In genomic region chr20:25545171-25545570, GRCh38 we compare ENCODE assay signal across 20 cellular contexts. TPM values are rescaled to one million over a fixed set of nuclear protein-coding genes. Genes with fewer than 3 reads are reported as not detected.
DNase-seq lines count a peak whose midpoint lies in the region; TF ChIP-seq lines count a peak whose summit lies in the region.
"Had no signal": no experiment of that assay in that cellular context is flagged by ENCODE, and none has a peak within 500 bp of the region (broad histone marks: within the 10 kb centered on the region; RNA-seq: fewer than 3 reads in every experiment).

No MANE protein-coding gene starts in this region.

- peaks cover 12% of the 10 kb centered on the region for H3K36me3 Mint-ChIP-seq in endothelial cell (ENCODE audit: low read depth, unreplicated experiment)
- H3K36me3 Mint-ChIP-seq: IgD-negative memory B cell; memory B cell; stimulated activated effector memory CD8-positive, alpha-beta T cell treated with anti-CD3 and anti-CD28 coated beads, Interleukin-12 subunit alpha, Interleukin-12 subunit beta, amount 100 ng/mL, for 72 hours had no signal

- WGBS in mammary epithelial cell (ENCODE audit: low coverage, missing lambda C conversion rate): 72% methylated on average over 3 of the region's 3 CpGs
- WGBS in tibial nerve, 2 donors: 90 to 93% methylated on average over 3 of the region's 3 CpGs

- TF ChIP-seq EP300 in tibial nerve (IDR thresholded peaks at IDR 0.05): no peak

- no peaks in the 10 kb centered on the region for H3K9me3 ChIP-seq in A673 (ENCODE audit: low read depth, low read length, poor library complexity, severe bottlenecking)
- H3K9me3 ChIP-seq in HUES6 (ENCODE audit: control insufficient read depth, insufficient read depth, low read depth, low read length): no peaks in the 10 kb centered on the region
- no peaks in the 10 kb centered on the region for H3K9me3 ChIP-seq in parathyroid adenoma (ENCODE audit: control insufficient read depth, low read length)
- H3K9me3 ChIP-seq in mammary epithelial cell (replicated peaks; ENCODE audit: insufficient read depth, low read length): no peaks in the 10 kb centered on the region
- H3K9me3 ChIP-seq in tibial nerve: no peaks in the 10 kb centered on the region
- H3K9me3 ChIP-seq: BE2C, gastrocnemius medialis had no signal

- H3K9me3 Mint-ChIP-seq in endothelial cell (ENCODE audit: unreplicated experiment): no peaks in the 10 kb centered on the region
- H3K9me3 Mint-ChIP-seq: activated naive CD4-positive, alpha-beta T cell treated with anti-CD3 and anti-CD28 coated beads for 36 hours; IgD-negative memory B cell; memory B cell; stimulated activated effector memory CD8-positive, alpha-beta T cell treated with anti-CD3 and anti-CD28 coated beads, Interleukin-12 subunit alpha, Interleukin-12 subunit beta, amount 100 ng/mL, for 72 hours had no signal

- H3K9ac ChIP-seq in HUES6 (ENCODE audit: low read length): no peak overlapping the region
- H3K9ac ChIP-seq in parathyroid adenoma: no peak overlapping the region
- H3K9ac ChIP-seq in mammary epithelial cell (ENCODE audit: insufficient read depth, low read length): no peak overlapping the region

- dilution Hi-C loops in mammary epithelial cell (cut with HindIII; ENCODE audit: low sequenced_read_pairs): no loop called here

- peaks cover 62% of the 10 kb centered on the region for H3K4me1 Mint-ChIP-seq in endothelial cell (ENCODE audit: unreplicated experiment)

- no peak overlapping the region for H3K4me3 ChIP-seq in A673 (ENCODE audit: low read depth, low read length, poor library complexity, severe bottlenecking)
- H3K4me3 ChIP-seq in HUES6 (ENCODE audit: low read depth, low read length): no peak overlapping the region
- peak overlapping the region; percentile 2 for H3K4me3 ChIP-seq in parathyroid adenoma (ENCODE audit: low read depth, low read length)
- no peak overlapping the region for H3K4me3 ChIP-seq in mammary epithelial cell (replicated peaks in 1 of 3; ENCODE audit: insufficient read depth in 1 of 3, low read depth in 2 of 3, low read length in 3 of 3)
- no peak overlapping the region for H3K4me3 ChIP-seq in tibial nerve
- H3K4me3 ChIP-seq: gastrocnemius medialis, GM12878 had no signal

- peak overlapping the region; percentile 40 for H2AFZ ChIP-seq in parathyroid adenoma
- no peak overlapping the region for H2AFZ ChIP-seq in mammary epithelial cell (ENCODE audit: low read depth, low read length)

- peak overlapping the region; percentile 34 for H3K27ac Mint-ChIP-seq in endothelial cell (ENCODE audit: unreplicated experiment)
- H3K27ac Mint-ChIP-seq: activated CD8-positive, alpha-beta T cell treated with anti-CD3 and anti-CD28 coated beads, Interleukin-2, amount 10 ng/mL, durations not matched to agents 7 days and 5 days; activated naive CD4-positive, alpha-beta T cell treated with anti-CD3 and anti-CD28 coated beads for 36 hours; memory B cell; stimulated activated effector memory CD8-positive, alpha-beta T cell treated with anti-CD3 and anti-CD28 coated beads, Interleukin-12 subunit alpha, Interleukin-12 subunit beta, amount 100 ng/mL, for 72 hours had no signal

- no peak for TF ChIP-seq CTCF in A673 (conservative IDR thresholded peaks at IDR 0.05; ENCODE audit: low read depth, low read length)
- no peak for TF ChIP-seq CTCF in endothelial cell (IDR thresholded peaks at IDR 0.05; ENCODE audit: unreplicated experiment)
- TF ChIP-seq CTCF in parathyroid adenoma (IDR thresholded peaks at IDR 0.05): no peak
- no peak for TF ChIP-seq CTCF in mammary epithelial cell (conservative IDR thresholded peaks at IDR 0.05 in 1 of 2, IDR thresholded peaks at IDR 0.05 in 1 of 2; ENCODE audit: extremely low read depth in 1 of 2, insufficient read depth in 1 of 2, low read depth in 1 of 2, low read length in 2 of 2)
- no peak for TF ChIP-seq CTCF in tibial nerve (IDR thresholded peaks at IDR 0.05)

- H3K4me1 ChIP-seq in A673 (ENCODE audit: insufficient read depth, low read length, poor library complexity, severe bottlenecking): peaks cover 27% of the 10 kb centered on the region
- peaks cover 56% of the 10 kb centered on the region for H3K4me1 ChIP-seq in HUES6 (ENCODE audit: control insufficient read depth, insufficient read depth, low read length)
- peaks cover 72% of the 10 kb centered on the region for H3K4me1 ChIP-seq in parathyroid adenoma
- peaks cover 10% of the 10 kb centered on the region for H3K4me1 ChIP-seq in mammary epithelial cell (ENCODE audit: insufficient read depth, low read length)
- H3K4me1 ChIP-seq in tibial nerve: peaks cover 0 to 21% (median 2%) of the 10 kb centered on the region in 4 donors
- H3K4me1 ChIP-seq: BE2C, gastrocnemius medialis had no signal

- H4K20me1 ChIP-seq in mammary epithelial cell (ENCODE audit: insufficient read depth, low read length): no peaks in the 10 kb centered on the region

- in situ Hi-C loops in mammary epithelial cell (cut with MboI; ENCODE audit: low sequenced_read_pairs in 2 of 2): loop anchor here in 1 of 2 donors (25.0 kb wide), 1 partner anchor 233 kb away; no protein-coding TSS in a partner anchor

- H3K27me3 Mint-ChIP-seq in endothelial cell (ENCODE audit: unreplicated experiment): peaks cover 13% of the 10 kb centered on the region

- H3K4me3 Mint-ChIP-seq in endothelial cell (ENCODE audit: unreplicated experiment): no peak overlapping the region
- H3K4me3 Mint-ChIP-seq: activated CD8-positive, alpha-beta T cell treated with anti-CD3 and anti-CD28 coated beads, Interleukin-2, amount 10 ng/mL, durations not matched to agents 7 days and 5 days; activated naive CD4-positive, alpha-beta T cell treated with anti-CD3 and anti-CD28 coated beads for 36 hours; IgD-negative memory B cell; memory B cell; stimulated activated effector memory CD8-positive, alpha-beta T cell treated with anti-CD3 and anti-CD28 coated beads, Interleukin-12 subunit alpha, Interleukin-12 subunit beta, amount 100 ng/mL, for 72 hours had no signal

- peak overlapping the region; percentile 56 for H3K27ac ChIP-seq in A673 (ENCODE audit: low read depth, low read length, poor library complexity, severe bottlenecking)
- H3K27ac ChIP-seq in HUES6 (ENCODE audit: low read depth, low read length): peak overlapping the region; percentile 22; the same call in 1 of the 2 replicates
- peak overlapping the region; percentile 87 for H3K27ac ChIP-seq in parathyroid adenoma
- H3K27ac ChIP-seq in mammary epithelial cell (ENCODE audit: insufficient read depth, low read depth, low read length): no peak overlapping the region
- no peak overlapping the region for H3K27ac ChIP-seq in tibial nerve
- H3K27ac ChIP-seq: gastrocnemius medialis had no signal

- H3K4me2 ChIP-seq in parathyroid adenoma (ENCODE audit: low read length) (peak overlapping the region; percentile 37), mammary epithelial cell (ENCODE audit: insufficient read depth, low read depth, low read length) (no peak overlapping the region)

- H3K79me2 ChIP-seq in parathyroid adenoma (peaks cover 27% of the 10 kb centered on the region), mammary epithelial cell (ENCODE audit: insufficient read depth, low read length) (no peaks in the 10 kb centered on the region)

- no TSS peak for BruUV-seq in A673 (replicated peaks; lab: Mats Ljungman, UMichigan)
- BruUV-seq in mammary epithelial cell (replicated peaks; lab: Mats Ljungman, UMichigan): no TSS peak

- H3K27me3 ChIP-seq in A673 (replicated peaks; ENCODE audit: insufficient read depth, low read depth, low read length, poor library complexity): no peaks in the 10 kb centered on the region
- H3K27me3 ChIP-seq in HUES6 (ENCODE audit: control insufficient read depth, insufficient read depth, low read length): no peaks in the 10 kb centered on the region
- no peaks in the 10 kb centered on the region for H3K27me3 ChIP-seq in parathyroid adenoma (ENCODE audit: control insufficient read depth, insufficient read depth, low read length)
- no peaks in the 10 kb centered on the region for H3K27me3 ChIP-seq in mammary epithelial cell (ENCODE audit: insufficient read depth, low read length)
- no peaks in the 10 kb centered on the region for H3K27me3 ChIP-seq in tibial nerve
- H3K27me3 ChIP-seq: BE2C, gastrocnemius medialis had no signal

- H3K36me3 ChIP-seq in A673 (ENCODE audit: insufficient read depth, low read length, poor library complexity, severe bottlenecking) (no peaks in the 10 kb centered on the region), HUES6 (ENCODE audit: control insufficient read depth, insufficient read depth, low read length) (no peaks in the 10 kb centered on the region), parathyroid adenoma (ENCODE audit: control insufficient read depth, insufficient read depth, low read length) (no peaks in the 10 kb centered on the region), mammary epithelial cell (ENCODE audit: insufficient read depth, low read length) (no peaks in the 10 kb centered on the region), tibial nerve (no peaks in the 10 kb centered on the region)
- H3K36me3 ChIP-seq: BE2C, gastrocnemius medialis had no signal

- CTCF ChIA-PET in A673 (lab: Charles Lee) (no interaction called here), mammary epithelial cell (lab: Charles Lee; ENCODE audit: low non-redundant PET) (no interaction called here)

- DNase-seq in A673 (ENCODE audit: low spot score) (no peak), endothelial cell (ENCODE audit: low spot score) (no peak), mammary epithelial cell (no peak), NCI-H2171 treated with DMSO at 0.1 percent for 48 hours (lab: John Stamatoyannopoulos, UW) (no peak), tibial nerve (ENCODE audit: low spot score in 2 of 2) (no peak)
- DNase-seq: activated CD8-positive, alpha-beta T cell treated with anti-CD3 and anti-CD28 coated beads, Interleukin-2, amount 10 ng/mL, durations not matched to agents 7 days and 5 days; activated naive CD4-positive, alpha-beta T cell treated with anti-CD3 and anti-CD28 coated beads for 36 hours; BE2C; gastrocnemius medialis; H7; NCI-H1436 treated with DMSO at 0.1 percent for 48 hours; NCI-H446; NCI-H748 treated with DMSO at 0.1 percent for 48 hours; Right ventricle myocardium superior had no signal

- POLR2A ChIA-PET in A673 (lab: Charles Lee; ENCODE audit: low non-redundant PET): interaction anchor here (0.7 kb wide), 1 partner anchor 91 kb away, joined by 4 read pairs; no protein-coding TSS in a partner anchor

- no peak for TF ChIP-seq POLR2A in tibial nerve (IDR thresholded peaks at IDR 0.05)

- intact Hi-C loops in A673 (cut with micrococcal nuclease; ENCODE audit: unreplicated experiment): no loop called here
- intact Hi-C loops in mammary epithelial cell (cut with micrococcal nuclease): no loop called here

RNA-seq across cellular contexts. Expression of gene NINL, which starts 40.2 kb away (rescaled TPM):
- 31.5 and 36.8 TPM in 2 replicates for total RNA-seq in A673 (2021)
- 95.5 TPM for total RNA-seq in endothelial cell (ENCODE audit: unreplicated experiment)
- total RNA-seq in mammary epithelial cell: 1 to 10 TPM; 6.8 to 7.7 TPM
- polyA plus RNA-seq in mammary epithelial cell: 2.1 TPM
- polyA minus RNA-seq in mammary epithelial cell: 3.9 TPM
- total RNA-seq in tibial nerve: 10 to 100 TPM in 2 of 4 donors, 1 to 10 TPM in 2; 8.0 to 14.1 (median 10.5) TPM

Comparison
In these comparisons a context has a peak if more than half of its experiments do, and no peak if none do; other contexts are left out.
1. H3K27ac ChIP-seq: peak in A673 (single experiment), HUES6 (single experiment) and parathyroid adenoma (single experiment); none in mammary epithelial cell (single experiment) and tibial nerve (0 of 4).